8 cellular contexts compared by ENCODE assay signal in genomic region chrX:150983526-150984163, GRCh38. TPM values are rescaled to one million over a fixed set of nuclear protein-coding genes. Genes with fewer than 3 reads are reported as not detected.
DNase-seq lines count a peak whose midpoint lies in the region; ATAC-seq and TF ChIP-seq lines count a peak whose summit lies in the region.

No MANE protein-coding gene starts in this region.

- in situ Hi-C loops in GM13976 (cut with MboI; ENCODE audit: low sequenced_read_pairs, unreplicated experiment), result no loop called here

- H3K27me3 Mint-ChIP-seq in activated CD4-positive, alpha-beta T cell treated with anti-CD3 and anti-CD28 coated beads, Interleukin-2, amount 10 ng/mL, durations not matched to agents 7 days and 5 days, result peaks cover 6% of the 10 kb centered on the region
- peaks cover 3 to 7% of the 10 kb centered on the region in 2 donors for H3K27me3 Mint-ChIP-seq in T-cell

- TF ChIP-seq CTCF in vagina (IDR thresholded peaks at IDR 0.05) (no peak), GM13976 (IDR thresholded peaks at IDR 0.05; ENCODE audit: borderline replicate concordance, control extremely low read depth, extremely low read depth, insufficient read depth, missing control alignments) (no peak)

- DNase-seq in activated CD4-positive, alpha-beta T cell treated with anti-CD3 and anti-CD28 coated beads, Interleukin-2, amount 10 ng/mL, durations not matched to agents 7 days and 5 days, result peak; percentile 5
- no peak for DNase-seq in activated CD4-positive, alpha-beta T cell treated with anti-CD3 and anti-CD28 coated beads, Interleukin-2, amount 50 U/mL, for 1 hour
- DNase-seq in T-cell, result peak in 1 of 34 experiments; percentile 0
- no peak for DNase-seq in vagina (ENCODE audit: extremely low spot score in 2 of 2)
- no peak for DNase-seq in GM13976 (ENCODE audit: low spot score)
- no peak for DNase-seq in NAMALWA (ENCODE audit: low spot score)

- H3K9me3 ChIP-seq in iPS-20b (ENCODE audit: insufficient read depth, low read depth, low read length) (no peaks in the 10 kb centered on the region), vagina (no peaks in the 10 kb centered on the region)

- H3K4me1 Mint-ChIP-seq in activated CD4-positive, alpha-beta T cell treated with anti-CD3 and anti-CD28 coated beads, Interleukin-2, amount 10 ng/mL, durations not matched to agents 7 days and 5 days, result peaks cover 16% of the 10 kb centered on the region
- peaks cover 6 to 12% (median 11%) of the 10 kb centered on the region in 3 donors for H3K4me1 Mint-ChIP-seq in T-cell

- CTCF ChIA-PET in activated CD4-positive, alpha-beta T cell treated with anti-CD3 and anti-CD28 coated beads, Interleukin-2, amount 10 ng/mL, durations not matched to agents 7 days and 5 days (lab: Charles Lee), result no interaction called here
- CTCF ChIA-PET in T-cell (lab: Charles Lee), result no interaction called here

- H3K27ac ChIP-seq in iPS-20b (ENCODE audit: low read length) (no peak overlapping the region), vagina (no peak overlapping the region)

- H3K36me3 Mint-ChIP-seq in activated CD4-positive, alpha-beta T cell treated with anti-CD3 and anti-CD28 coated beads, Interleukin-2, amount 10 ng/mL, durations not matched to agents 7 days and 5 days (ENCODE audit: low read depth), result peaks cover 13% of the 10 kb centered on the region
- H3K36me3 Mint-ChIP-seq in T-cell, result peaks cover 2% of the 10 kb centered on the region

- TF ChIP-seq POLR2A in vagina (IDR thresholded peaks at IDR 0.05), result no peak

- H3K27me3 ChIP-seq in iPS-20b (ENCODE audit: insufficient read depth, low read length) (peaks cover 13% of the 10 kb centered on the region), vagina (no peaks in the 10 kb centered on the region)

- peaks cover 37% of the 10 kb centered on the region for H3K36me3 ChIP-seq in iPS-20b (ENCODE audit: insufficient read depth, low read depth, low read length)
- no peaks in the 10 kb centered on the region for H3K36me3 ChIP-seq in vagina

- H3K9ac ChIP-seq in iPS-20b (ENCODE audit: low read depth, low read length), result peak overlapping the region; percentile 68; the same call in 1 of the 2 replicates

- no peak overlapping the region for H3K4me3 Mint-ChIP-seq in activated CD4-positive, alpha-beta T cell treated with anti-CD3 and anti-CD28 coated beads, Interleukin-2, amount 10 ng/mL, durations not matched to agents 7 days and 5 days
- H3K4me3 Mint-ChIP-seq in T-cell, result peak overlapping the region in 1 of 3 donors; percentile 69

- peaks cover 8% of the 10 kb centered on the region; the same call in 1 of the 2 replicates for H3K4me1 ChIP-seq in iPS-20b (ENCODE audit: insufficient read depth, low read length)
- H3K4me1 ChIP-seq in vagina, result no peaks in the 10 kb centered on the region

- H3K9me3 Mint-ChIP-seq in activated CD4-positive, alpha-beta T cell treated with anti-CD3 and anti-CD28 coated beads, Interleukin-2, amount 10 ng/mL, durations not matched to agents 7 days and 5 days, result no peaks in the 10 kb centered on the region
- no peaks in the 10 kb centered on the region for H3K9me3 Mint-ChIP-seq in T-cell

- intact Hi-C loops in vagina (cut with DNase I), result no loop called here

- POLR2A ChIA-PET in activated CD4-positive, alpha-beta T cell treated with anti-CD3 and anti-CD28 coated beads, Interleukin-2, amount 10 ng/mL, durations not matched to agents 7 days and 5 days (lab: Charles Lee), result no interaction called here
- POLR2A ChIA-PET in T-cell (lab: Charles Lee), result no interaction called here

- peak overlapping the region; percentile 61; the same call in 1 of the 2 replicates for H3K4me3 ChIP-seq in iPS-20b (ENCODE audit: low read length)
- H3K4me3 ChIP-seq in vagina, result peak overlapping the region; percentile 46 to 53

- no peak overlapping the region for H3K27ac Mint-ChIP-seq in activated CD4-positive, alpha-beta T cell treated with anti-CD3 and anti-CD28 coated beads, Interleukin-2, amount 10 ng/mL, durations not matched to agents 7 days and 5 days
- no peak overlapping the region for H3K27ac Mint-ChIP-seq in T-cell

- ATAC-seq in HG02840 (IDR thresholded peaks at IDR 0.05; ENCODE audit: low FRiP score, unreplicated experiment) (peak; percentile 23), T-cell (replicated peaks in 1 of 4) (peak; percentile 12 to 27 (median 14))

RNA-seq across cellular contexts. Expression of gene HMGB3, which starts 0.5 kb away (rescaled TPM):
- 10 to 100 TPM; 43.0 to 48.3 TPM for total RNA-seq in activated CD4-positive, alpha-beta T cell treated with anti-CD3 and anti-CD28 coated beads, Interleukin-2, amount 10 ng/mL, durations not matched to agents 7 days and 5 days
- total RNA-seq in T-cell (1 to 10 TPM in 4 of 5 donors, under 1 TPM in 1; 0.99 to 5.8 (median 1.3) TPM), vagina (1.7 TPM)

Comparison
In these comparisons a context has a peak if more than half of its experiments do, and no peak if none do; other contexts are left out.
1. RNA of gene HMGB3, which starts 0.5 kb away (total RNA-seq): 43.0 to 48.3 TPM in activated CD4-positive, alpha-beta T cell treated with anti-CD3 and anti-CD28 coated beads, Interleukin-2, amount 10 ng/mL, durations not matched to agents 7 days and 5 days; 1.7 TPM in vagina (single experiment) and 0.99 to 5.8 TPM in T-cell; every median in the first group is over 4 times any median in the second.